Comparison of ENCODE assay signal across 1 cellular context in genomic region chr2:102240640-102241370, GRCh38.
TF ChIP-seq lines count a peak whose summit lies in the region.

No MANE protein-coding gene starts in this region.

TF ChIP-seq in HepG2, 621 proteins besides CTCF, POLR2A, EP300 and RAD21 (continued from another document):
- TF ChIP-seq MXD1 (CRISPR knock-in tag; IDR thresholded peaks at IDR 0.05) (no peak), ZMAT5 (CRISPR knock-in tag; IDR thresholded peaks at IDR 0.05; ENCODE audit: borderline replicate concordance, low read depth) (no peak), POGK (CRISPR knock-in tag; conservative IDR thresholded peaks at IDR 0.05) (peak; percentile 76; the same call in 1 of the 2 replicates), KLF9 (CRISPR knock-in tag; IDR thresholded peaks at IDR 0.05; ENCODE audit: low read depth) (no peak), ZNF674 (CRISPR knock-in tag; IDR thresholded peaks at IDR 0.05; ENCODE audit: low read depth) (no peak), KLF16 (CRISPR knock-in tag; IDR thresholded peaks at IDR 0.05) (peak in 1 of 2 experiments; percentile 98; a peak in 2 of 4 replicates), RARA (CRISPR knock-in tag; IDR thresholded peaks at IDR 0.05) (peak; percentile 91), RORA (CRISPR knock-in tag; IDR thresholded peaks at IDR 0.05) (no peak), ZNF296 (CRISPR knock-in tag; conservative IDR thresholded peaks at IDR 0.05) (no peak), ZBTB3 (CRISPR knock-in tag; IDR thresholded peaks at IDR 0.05; ENCODE audit: borderline replicate concordance, low read depth) (no peak), ZNF549 (CRISPR knock-in tag; IDR thresholded peaks at IDR 0.05) (no peak), POLR2AphosphoS2 (IDR thresholded peaks at IDR 0.05; ENCODE audit: low read depth, low read length) (no peak), RFXANK (CRISPR knock-in tag; IDR thresholded peaks at IDR 0.05) (peak; percentile 80; the same call in 1 of the 2 replicates), ZHX2 (IDR thresholded peaks at IDR 0.05; ENCODE audit: low read depth) (no peak), ZHX2 (CRISPR knock-in tag; IDR thresholded peaks at IDR 0.05; ENCODE audit: borderline replicate concordance) (no peak), ZNF713 (CRISPR knock-in tag; IDR thresholded peaks at IDR 0.05) (no peak), CEBPG (CRISPR knock-in tag; IDR thresholded peaks at IDR 0.05) (peak; percentile 77), EZH2 (conservative IDR thresholded peaks at IDR 0.05; ENCODE audit: low read depth, low read length) (peak; percentile 94), RBM39 (IDR thresholded peaks at IDR 0.05; ENCODE audit: low read depth, low read length, poor library complexity, severe bottlenecking) (no peak), YEATS2 (CRISPR knock-in tag; IDR thresholded peaks at IDR 0.05; ENCODE audit: borderline replicate concordance) (peak; percentile 76; the same call in 1 of the 2 replicates), IRF2 (CRISPR knock-in tag; IDR thresholded peaks at IDR 0.05) (peak; percentile 92; the same call in 1 of the 2 replicates), ZNF569 (CRISPR knock-in tag; IDR thresholded peaks at IDR 0.05; ENCODE audit: borderline replicate concordance) (no peak), FOSL1 (CRISPR knock-in tag; IDR thresholded peaks at IDR 0.05; ENCODE audit: borderline replicate concordance) (no peak), ZSCAN12 (CRISPR knock-in tag; IDR thresholded peaks at IDR 0.05) (no peak), SP5 (CRISPR knock-in tag; IDR thresholded peaks at IDR 0.05; ENCODE audit: borderline replicate concordance, low read depth) (peak; percentile 32; the same call in 1 of the 2 replicates), TAF1 (CRISPR knock-in tag; IDR thresholded peaks at IDR 0.05) (peak; percentile 31; the same call in 1 of the 2 replicates), MXD4 (CRISPR knock-in tag; IDR thresholded peaks at IDR 0.05) (peak; percentile 57; the same call in 1 of the 2 replicates), NR2C2 (CRISPR knock-in tag; IDR thresholded peaks at IDR 0.05; ENCODE audit: borderline replicate concordance) (0 out of 2 replicates have a peak, but pooled peaks have one; percentile 28), MLLT10 (CRISPR knock-in tag; IDR thresholded peaks at IDR 0.05) (no peak)
